ENCODE assay signal across 18 cellular contexts in the genomic region with DNA sequence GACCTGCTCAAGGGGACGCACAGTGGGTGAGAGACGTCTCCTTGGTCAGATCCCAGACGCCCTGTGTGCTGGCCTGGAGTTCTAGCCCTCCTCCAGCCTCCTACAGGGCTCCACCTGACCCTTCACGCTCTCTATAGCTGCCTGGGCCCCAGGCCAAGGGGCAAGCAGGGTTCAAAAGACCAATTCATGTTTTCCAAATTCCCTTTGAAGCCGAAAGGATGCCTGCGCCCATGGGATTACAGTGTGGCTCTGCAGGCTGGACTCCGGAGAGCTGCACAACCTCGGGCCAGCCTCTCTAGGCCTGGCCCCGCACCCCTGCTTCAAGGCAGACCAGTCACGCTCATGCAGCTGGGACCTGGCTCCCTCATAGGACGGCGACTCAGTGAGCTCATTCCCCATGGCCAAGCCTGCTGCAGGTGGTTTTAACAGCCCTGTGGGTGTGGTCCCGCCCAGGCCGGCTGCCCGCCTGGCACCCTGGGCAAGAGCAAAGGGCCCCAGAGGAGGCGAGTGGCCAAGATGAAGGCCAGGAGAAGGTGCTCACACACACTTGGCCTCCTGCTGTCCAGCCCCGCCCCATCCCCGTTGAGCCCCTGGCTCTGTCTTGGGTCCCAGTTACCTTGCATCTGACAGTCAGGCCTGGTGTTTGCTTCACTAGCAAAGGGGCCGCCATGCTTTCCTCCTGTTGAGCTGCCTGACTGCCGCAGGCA. TPM values are rescaled to one million over a fixed set of nuclear protein-coding genes. Genes with fewer than 3 reads are reported as not detected.
DNase-seq lines count a peak whose midpoint lies in the region; ATAC-seq and TF ChIP-seq lines count a peak whose summit lies in the region.
"Had no signal": no experiment of that assay in that cellular context is flagged by ENCODE, and none has a peak within 500 bp of the region (broad histone marks: within the 10 kb centered on the region; RNA-seq: fewer than 3 reads in every experiment).

No MANE protein-coding gene starts in this region.

- TF ChIP-seq CTCF in liver (IDR thresholded peaks at IDR 0.05; ENCODE audit: low read depth, low read length, missing input control) (no peak), spleen (IDR thresholded peaks at IDR 0.05 in 8 of 11, conservative IDR thresholded peaks at IDR 0.05 in 3 of 11) (no peak)

- H3K4me3 Mint-ChIP-seq in activated T-helper 1 cell treated with anti-CD3 and anti-CD28 coated beads, Interleukin-12 subunit alpha, Interleukin-12 subunit beta, Interleukin-2, Interleukin-4 antibody, amounts not matched to agents 30 ng/mL and 10 ng/mL and 1 ng/mL, durations not matched to agents 14 hours and 24 hours and 36 hours: no peak overlapping the region
- H3K4me3 Mint-ChIP-seq: activated CD8-positive, alpha-beta T cell treated with anti-CD3 and anti-CD28 coated beads for 36 hours; activated T-cell treated with anti-CD3 and anti-CD28 coated beads, Interleukin-2, amount 50 U/mL, for 72 hours had no signal

- no peaks in the 10 kb centered on the region for H3K9me3 Mint-ChIP-seq in activated T-helper 1 cell treated with anti-CD3 and anti-CD28 coated beads, Interleukin-12 subunit alpha, Interleukin-12 subunit beta, Interleukin-2, Interleukin-4 antibody, amounts not matched to agents 30 ng/mL and 10 ng/mL and 1 ng/mL, durations not matched to agents 14 hours and 24 hours and 36 hours
- H3K9me3 Mint-ChIP-seq: activated CD8-positive, alpha-beta T cell treated with anti-CD3 and anti-CD28 coated beads for 36 hours; activated T-cell treated with anti-CD3 and anti-CD28 coated beads, Interleukin-2, amount 50 U/mL, for 72 hours had no signal

- peaks cover 15% of the 10 kb centered on the region for H3K4me1 Mint-ChIP-seq in activated T-helper 1 cell treated with anti-CD3 and anti-CD28 coated beads, Interleukin-12 subunit alpha, Interleukin-12 subunit beta, Interleukin-2, Interleukin-4 antibody, amounts not matched to agents 30 ng/mL and 10 ng/mL and 1 ng/mL, durations not matched to agents 14 hours and 24 hours and 36 hours (ENCODE audit: low read depth)

- no peak overlapping the region for H3K4me3 ChIP-seq in liver (ENCODE audit: low read depth in 1 of 3, low read length in 3 of 3)
- H3K4me3 ChIP-seq in spleen: no peak overlapping the region
- H3K4me3 ChIP-seq: adrenal gland, smooth muscle cell had no signal

- no peaks in the 10 kb centered on the region for H3K9me3 ChIP-seq in liver (ENCODE audit: control insufficient read depth in 4 of 4, low read length in 3 of 4)
- H3K9me3 ChIP-seq in spleen: no peaks in the 10 kb centered on the region
- H3K9me3 ChIP-seq: adrenal gland had no signal

- H3K36me3 ChIP-seq in liver (ENCODE audit: control insufficient read depth in 4 of 4, insufficient read depth in 3 of 4, low read depth in 1 of 4, low read length in 3 of 4) (no peaks in the 10 kb centered on the region), spleen (no peaks in the 10 kb centered on the region)
- H3K36me3 ChIP-seq: adrenal gland, WERI-Rb-1 had no signal

- TF ChIP-seq POLR2A in spleen (IDR thresholded peaks at IDR 0.05) (no peak), GM18505 (IDR thresholded peaks at IDR 0.05; ENCODE audit: borderline replicate concordance, extremely low read depth, insufficient read depth, insufficient read length) (no peak)

- H3K27me3 ChIP-seq in liver (ENCODE audit: control insufficient read depth in 4 of 4, insufficient read depth in 4 of 4, low read length in 3 of 4) (no peaks in the 10 kb centered on the region), spleen (replicated peaks in 1 of 7) (no peaks in the 10 kb centered on the region)
- H3K27me3 ChIP-seq: adrenal gland had no signal

- no peak overlapping the region for H3K9ac ChIP-seq in liver (ENCODE audit: low read depth in 1 of 2, low read length in 2 of 2)
- H3K9ac ChIP-seq: parathyroid adenoma had no signal

- intact Hi-C loops in activated T-helper 1 cell treated with anti-CD3 and anti-CD28 coated beads, Interleukin-12 subunit alpha, Interleukin-12 subunit beta, Interleukin-2, Interleukin-4 antibody, amounts not matched to agents 30 ng/mL and 10 ng/mL and 1 ng/mL, durations not matched to agents 14 hours and 24 hours and 36 hours (cut with micrococcal nuclease): no loop called here
- intact Hi-C loops in spleen (cut with DNase I; ENCODE audit: low total_unique reads): no loop called here

- H3K36me3 Mint-ChIP-seq in activated T-helper 1 cell treated with anti-CD3 and anti-CD28 coated beads, Interleukin-12 subunit alpha, Interleukin-12 subunit beta, Interleukin-2, Interleukin-4 antibody, amounts not matched to agents 30 ng/mL and 10 ng/mL and 1 ng/mL, durations not matched to agents 14 hours and 24 hours and 36 hours (ENCODE audit: low read depth): peaks cover 4% of the 10 kb centered on the region

- peak overlapping the region; percentile 55 for H3K27ac Mint-ChIP-seq in activated T-helper 1 cell treated with anti-CD3 and anti-CD28 coated beads, Interleukin-12 subunit alpha, Interleukin-12 subunit beta, Interleukin-2, Interleukin-4 antibody, amounts not matched to agents 30 ng/mL and 10 ng/mL and 1 ng/mL, durations not matched to agents 14 hours and 24 hours and 36 hours
- H3K27ac Mint-ChIP-seq: activated CD8-positive, alpha-beta T cell treated with anti-CD3 and anti-CD28 coated beads for 36 hours; activated T-cell treated with anti-CD3 and anti-CD28 coated beads, Interleukin-2, amount 50 U/mL, for 72 hours had no signal

- H3K27me3 Mint-ChIP-seq in activated T-helper 1 cell treated with anti-CD3 and anti-CD28 coated beads, Interleukin-12 subunit alpha, Interleukin-12 subunit beta, Interleukin-2, Interleukin-4 antibody, amounts not matched to agents 30 ng/mL and 10 ng/mL and 1 ng/mL, durations not matched to agents 14 hours and 24 hours and 36 hours (ENCODE audit: insufficient read depth): peaks cover 4% of the 10 kb centered on the region
- H3K27me3 Mint-ChIP-seq: activated CD8-positive, alpha-beta T cell treated with anti-CD3 and anti-CD28 coated beads for 36 hours had no signal

- WGBS in liver: 54% methylated on average over 20 of the region's 20 CpGs
- WGBS in spleen, 5 donors: 87 to 91% (median 89%) methylated on average over 20 of the region's 20 CpGs

- peak; percentile 35 to 61 for TF ChIP-seq RAD21 in liver (IDR thresholded peaks at IDR 0.05)

- H3K4me1 ChIP-seq in liver (ENCODE audit: control insufficient read depth in 4 of 4, insufficient read depth in 4 of 4, low read length in 3 of 4) (peaks cover 2 to 13% (median 4%) of the 10 kb centered on the region in 4 donors), spleen (peaks cover 0 to 47% (median 16%) of the 10 kb centered on the region in 6 donors)
- H3K4me1 ChIP-seq: parathyroid adenoma had no signal

- H3K27ac ChIP-seq in liver (ENCODE audit: low read depth in 1 of 2, low read length in 2 of 2) (no peak overlapping the region), spleen (no peak overlapping the region)
- H3K27ac ChIP-seq: adrenal gland, parathyroid adenoma, WERI-Rb-1 had no signal

- no peak for ATAC-seq in GM18505 (IDR thresholded peaks at IDR 0.05; ENCODE audit: unreplicated experiment)
- ATAC-seq: activated CD8-positive, alpha-beta T cell treated with anti-CD3 and anti-CD28 coated beads for 36 hours; activated T-cell treated with anti-CD3 and anti-CD28 coated beads, Interleukin-2, amount 50 U/mL, for 72 hours had no signal

- peak; percentile 71 for DNase-seq in NCI-H146 (lab: John Stamatoyannopoulos, UW)
- DNase-seq in NCI-H146 treated with DMSO at 0.1 percent for 48 hours (lab: John Stamatoyannopoulos, UW; ENCODE audit: unreplicated experiment): no peak
- DNase-seq in activated T-helper 1 cell treated with anti-CD3 and anti-CD28 coated beads, Interleukin-12 subunit alpha, Interleukin-12 subunit beta, Interleukin-2, Interleukin-4 antibody, amounts not matched to agents 30 ng/mL and 10 ng/mL and 1 ng/mL, durations not matched to agents 14 hours and 24 hours and 36 hours (ENCODE audit: low spot score): no peak
- peak; percentile 60 for DNase-seq in spleen
- DNase-seq in SKM-1 (lab: John Stamatoyannopoulos, UW; ENCODE audit: unreplicated experiment): no peak
- no peak for DNase-seq in globus pallidus (ENCODE audit: low spot score)
- DNase-seq: activated CD8-positive, alpha-beta T cell treated with anti-CD3 and anti-CD28 coated beads for 36 hours; activated T-cell treated with anti-CD3 and anti-CD28 coated beads, Interleukin-2, amount 50 U/mL, for 72 hours; adrenal gland; caudate nucleus; NCI-H1694; NCI-H226; T-helper 1 cell; WERI-Rb-1 had no signal

TF ChIP-seq in liver, 16 proteins besides CTCF, POLR2A, EP300 and RAD21:
- peak; percentile 33 for TF ChIP-seq NR2F2 (IDR thresholded peaks at IDR 0.05)
- peak; percentile 76 for TF ChIP-seq SP1 (IDR thresholded peaks at IDR 0.05)
- TF ChIP-seq, protein P1, sequence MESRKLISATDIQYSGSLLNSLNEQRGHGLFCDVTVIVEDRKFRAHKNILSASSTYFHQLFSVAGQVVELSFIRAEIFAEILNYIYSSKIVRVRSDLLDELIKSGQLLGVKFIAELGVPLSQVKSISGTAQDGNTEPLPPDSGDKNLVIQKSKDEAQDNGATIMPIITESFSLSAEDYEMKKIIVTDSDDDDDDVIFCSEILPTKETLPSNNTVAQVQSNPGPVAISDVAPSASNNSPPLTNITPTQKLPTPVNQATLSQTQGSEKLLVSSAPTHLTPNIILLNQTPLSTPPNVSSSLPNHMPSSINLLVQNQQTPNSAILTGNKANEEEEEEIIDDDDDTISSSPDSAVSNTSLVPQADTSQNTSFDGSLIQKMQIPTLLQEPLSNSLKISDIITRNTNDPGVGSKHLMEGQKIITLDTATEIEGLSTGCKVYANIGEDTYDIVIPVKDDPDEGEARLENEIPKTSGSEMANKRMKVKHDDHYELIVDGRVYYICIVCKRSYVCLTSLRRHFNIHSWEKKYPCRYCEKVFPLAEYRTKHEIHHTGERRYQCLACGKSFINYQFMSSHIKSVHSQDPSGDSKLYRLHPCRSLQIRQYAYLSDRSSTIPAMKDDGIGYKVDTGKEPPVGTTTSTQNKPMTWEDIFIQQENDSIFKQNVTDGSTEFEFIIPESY (IDR thresholded peaks at IDR 0.05): no peak
- TF ChIP-seq EGR1 (IDR thresholded peaks at IDR 0.05; ENCODE audit: low read depth in 2 of 2): no peak
- TF ChIP-seq HNF4A (conservative IDR thresholded peaks at IDR 0.05): peak; percentile 83 to 90
- peak; percentile 46 for TF ChIP-seq HNF4G (IDR thresholded peaks at IDR 0.05)
- TF ChIP-seq JUND (IDR thresholded peaks at IDR 0.05): no peak
- peak; percentile 74 to 84 for TF ChIP-seq RXRA (IDR thresholded peaks at IDR 0.05)

RNA-seq across cellular contexts. Expression of a gene that starts 57.1 kb away (rescaled TPM):
- 26.7 and 26.8 TPM in 2 replicates for total RNA-seq in activated T-helper 1 cell treated with anti-CD3 and anti-CD28 coated beads, Interleukin-12 subunit alpha, Interleukin-12 subunit beta, Interleukin-2, Interleukin-4 antibody, amounts not matched to agents 30 ng/mL and 10 ng/mL and 1 ng/mL, durations not matched to agents 14 hours and 24 hours and 36 hours
- total RNA-seq in liver (10 to 100 TPM in 1 of 2 donors, 1 to 10 TPM in 1; 9.4 to 11.8 TPM), spleen (10 to 100 TPM; 14.3 to 21.2 (median 16.2) TPM)
- polyA plus RNA-seq in liver (10 to 100 TPM in 1 of 2 donors, 1 to 10 TPM in 1; 3.2 to 10.7 TPM), spleen (1 to 10 TPM; 2.5 to 5.4 (median 4.6) TPM)

Comparison
In these comparisons a context has a peak if more than half of its experiments do, and no peak if none do; other contexts are left out.
1. DNase-seq: peak in NCI-H146 (single experiment) and spleen (single experiment); none in NCI-H146 treated with DMSO at 0.1 percent for 48 hours (single experiment), activated T-helper 1 cell treated with anti-CD3 and anti-CD28 coated beads, Interleukin-12 subunit alpha, Interleukin-12 subunit beta, Interleukin-2, Interleukin-4 antibody, amounts not matched to agents 30 ng/mL and 10 ng/mL and 1 ng/mL, durations not matched to agents 14 hours and 24 hours and 36 hours (single experiment), SKM-1 (single experiment) and globus pallidus (single experiment).